Comparison of ENCODE assay signal across 8 cellular contexts in genomic region chr3:51384145-51384729, GRCh38. TPM values are rescaled to one million over a fixed set of nuclear protein-coding genes. Genes with fewer than 3 reads are reported as not detected.
A peak's percentile ranks its signal among the peaks of the same experiment; 100 is the strongest.
DNase-seq lines count a peak whose midpoint lies in the region; ATAC-seq and TF ChIP-seq lines count a peak whose summit lies in the region.

No MANE protein-coding gene starts in this region.

- CTCF ChIA-PET in activated naive CD4-positive, alpha-beta T cell treated with anti-CD3 and anti-CD28 coated beads, Interleukin-2, amount 10 ng/mL, durations not matched to agents 7 days and 5 days (lab: Charles Lee), result interaction anchor here (1.5 to 1.8 kb wide), 2 partner anchors 13 to 117 kb away, joined by 4 read pairs; no protein-coding TSS in a partner anchor

- DNase-seq in activated naive CD4-positive, alpha-beta T cell treated with anti-CD3 and anti-CD28 coated beads, Interleukin-2, amount 10 ng/mL, durations not matched to agents 7 days and 5 days, result peak; percentile 43
- no peak for DNase-seq in activated naive CD4-positive, alpha-beta T cell (lab: John Stamatoyannopoulos, UW)
- DNase-seq in T-helper 17 cell, result peak in 1 of 3 donors; percentile 21
- DNase-seq in fibroblast of lung (ENCODE audit: low read depth in 2 of 2), result peak in 1 of 2 donors; percentile 22
- DNase-seq in neural crest cell (ENCODE audit: low read depth, low spot score), result no peak
- DNase-seq in NCI-H1930 (lab: John Stamatoyannopoulos, UW), result no peak

- H3K36me3 ChIP-seq in fibroblast of lung (ENCODE audit: control insufficient read depth, insufficient read depth, low read length), result peaks cover 8% of the 10 kb centered on the region

- peak overlapping the region; percentile 42 for H2AFZ ChIP-seq in fibroblast of lung (ENCODE audit: low read length)

- peak overlapping the region; percentile 80 to 97 (median 88) for H3K4me3 ChIP-seq in fibroblast of lung (replicated peaks in 1 of 4; ENCODE audit: control extremely low read depth in 1 of 4, insufficient read depth in 1 of 4, low read depth in 3 of 4, low read length in 4 of 4)

- H4K20me1 ChIP-seq in fibroblast of lung (ENCODE audit: control insufficient read depth, extremely low read depth, insufficient read depth, low read length), result no peaks in the 10 kb centered on the region

- peak overlapping the region; percentile 99 for H3K4me3 Mint-ChIP-seq in activated naive CD4-positive, alpha-beta T cell treated with anti-CD3 and anti-CD28 coated beads, Interleukin-2, amount 10 ng/mL, durations not matched to agents 7 days and 5 days
- H3K4me3 Mint-ChIP-seq in T-helper 17 cell (peak overlapping the region; percentile 96), neural crest cell (peak overlapping the region; percentile 100)

- peak overlapping the region; percentile 96 for H3K9ac ChIP-seq in fibroblast of lung (ENCODE audit: insufficient read depth, low read length)

- no peaks in the 10 kb centered on the region for H3K27me3 Mint-ChIP-seq in activated naive CD4-positive, alpha-beta T cell treated with anti-CD3 and anti-CD28 coated beads, Interleukin-2, amount 10 ng/mL, durations not matched to agents 7 days and 5 days
- H3K27me3 Mint-ChIP-seq in T-helper 17 cell (no peaks in the 10 kb centered on the region), neural crest cell (ENCODE audit: low read depth) (no peaks in the 10 kb centered on the region)

- H3K27ac Mint-ChIP-seq in activated naive CD4-positive, alpha-beta T cell treated with anti-CD3 and anti-CD28 coated beads, Interleukin-2, amount 10 ng/mL, durations not matched to agents 7 days and 5 days, result peak overlapping the region; percentile 97
- H3K27ac Mint-ChIP-seq in T-helper 17 cell, result peak overlapping the region; percentile 99
- peak overlapping the region; percentile 100 for H3K27ac Mint-ChIP-seq in neural crest cell (ENCODE audit: unreplicated experiment)

- H3K27me3 ChIP-seq in fibroblast of lung (ENCODE audit: control insufficient read depth, insufficient read depth, low read length), result no peaks in the 10 kb centered on the region

- H3K9me3 ChIP-seq in T-helper 17 cell (ENCODE audit: control insufficient read depth, low read length, poor library complexity, severe bottlenecking) (no peaks in the 10 kb centered on the region), fibroblast of lung (ENCODE audit: control insufficient read depth, insufficient read depth, low read depth, low read length) (no peaks in the 10 kb centered on the region)

- H3K27ac ChIP-seq in fibroblast of lung (ENCODE audit: insufficient read depth, low read length), result peak overlapping the region; percentile 97

- peaks cover 38% of the 10 kb centered on the region for H3K36me3 Mint-ChIP-seq in activated naive CD4-positive, alpha-beta T cell treated with anti-CD3 and anti-CD28 coated beads, Interleukin-2, amount 10 ng/mL, durations not matched to agents 7 days and 5 days
- H3K36me3 Mint-ChIP-seq in T-helper 17 cell (ENCODE audit: low read depth) (peaks cover 4% of the 10 kb centered on the region), neural crest cell (ENCODE audit: low read depth) (peaks cover 20% of the 10 kb centered on the region)

- ATAC-seq in HG02938 (IDR thresholded peaks at IDR 0.05; ENCODE audit: unreplicated experiment) (peak; percentile 14), T-helper 17 cell (peak; percentile 4), GM21786 (IDR thresholded peaks at IDR 0.05; ENCODE audit: unreplicated experiment) (no peak)

- no peaks in the 10 kb centered on the region for H3K9me3 Mint-ChIP-seq in activated naive CD4-positive, alpha-beta T cell treated with anti-CD3 and anti-CD28 coated beads, Interleukin-2, amount 10 ng/mL, durations not matched to agents 7 days and 5 days
- H3K9me3 Mint-ChIP-seq in neural crest cell, result no peaks in the 10 kb centered on the region

- H3K79me2 ChIP-seq in fibroblast of lung (ENCODE audit: control insufficient read depth, insufficient read depth, low read length), result peaks cover 43% of the 10 kb centered on the region

- H3K4me1 Mint-ChIP-seq in activated naive CD4-positive, alpha-beta T cell treated with anti-CD3 and anti-CD28 coated beads, Interleukin-2, amount 10 ng/mL, durations not matched to agents 7 days and 5 days, result peaks cover 52% of the 10 kb centered on the region
- H3K4me1 Mint-ChIP-seq in T-helper 17 cell, result peaks cover 38% of the 10 kb centered on the region
- peaks cover 49% of the 10 kb centered on the region for H3K4me1 Mint-ChIP-seq in neural crest cell

- peak overlapping the region; percentile 73 for H3K4me2 ChIP-seq in fibroblast of lung (ENCODE audit: extremely low read depth, insufficient read depth, low read length)

- TF ChIP-seq CTCF in fibroblast of lung (conservative IDR thresholded peaks at IDR 0.05 in 1 of 2, IDR thresholded peaks at IDR 0.05 in 1 of 2; ENCODE audit: low read depth in 1 of 2, low read length in 2 of 2), result no peak
- no peak for TF ChIP-seq CTCF in neural crest cell (conservative IDR thresholded peaks at IDR 0.05)

- H3K4me1 ChIP-seq in fibroblast of lung (ENCODE audit: control insufficient read depth, extremely low read depth, insufficient read depth, low read length), result peaks cover 16% of the 10 kb centered on the region

RNA-seq across cellular contexts. Expression of gene MANF, which starts 0.9 kb away (rescaled TPM):
- total RNA-seq in T-helper 17 cell (10 to 100 TPM; 35.4 to 43.3 TPM), fibroblast of lung (55.3 and 60.1 TPM in 2 replicates), neural crest cell (114 TPM in 2 replicates)
- 132 and 133 TPM in 2 replicates for polyA plus RNA-seq in fibroblast of lung
- 129 and 154 TPM in 2 replicates for polyA plus RNA-seq in fibroblast of lung (2012)
- polyA minus RNA-seq in fibroblast of lung (ENCODE audit: low replicate concordance), result 2.9 and 4.3 TPM in 2 replicates

RNA-seq across cellular contexts. Expression of gene RBM15B, which starts 6.8 kb away (rescaled TPM):
- total RNA-seq in T-helper 17 cell (10 to 100 TPM; 28.2 to 31.1 TPM), fibroblast of lung (29.9 and 35.7 TPM in 2 replicates), neural crest cell (78.8 and 79.4 TPM in 2 replicates)
- 14.7 and 19.9 TPM in 2 replicates for polyA plus RNA-seq in fibroblast of lung
- polyA plus RNA-seq in fibroblast of lung (2012), result 20.8 and 25.5 TPM in 2 replicates
- polyA minus RNA-seq in fibroblast of lung (ENCODE audit: low replicate concordance), result 32.0 and 44.4 TPM in 2 replicates
